In the genomic region with DNA sequence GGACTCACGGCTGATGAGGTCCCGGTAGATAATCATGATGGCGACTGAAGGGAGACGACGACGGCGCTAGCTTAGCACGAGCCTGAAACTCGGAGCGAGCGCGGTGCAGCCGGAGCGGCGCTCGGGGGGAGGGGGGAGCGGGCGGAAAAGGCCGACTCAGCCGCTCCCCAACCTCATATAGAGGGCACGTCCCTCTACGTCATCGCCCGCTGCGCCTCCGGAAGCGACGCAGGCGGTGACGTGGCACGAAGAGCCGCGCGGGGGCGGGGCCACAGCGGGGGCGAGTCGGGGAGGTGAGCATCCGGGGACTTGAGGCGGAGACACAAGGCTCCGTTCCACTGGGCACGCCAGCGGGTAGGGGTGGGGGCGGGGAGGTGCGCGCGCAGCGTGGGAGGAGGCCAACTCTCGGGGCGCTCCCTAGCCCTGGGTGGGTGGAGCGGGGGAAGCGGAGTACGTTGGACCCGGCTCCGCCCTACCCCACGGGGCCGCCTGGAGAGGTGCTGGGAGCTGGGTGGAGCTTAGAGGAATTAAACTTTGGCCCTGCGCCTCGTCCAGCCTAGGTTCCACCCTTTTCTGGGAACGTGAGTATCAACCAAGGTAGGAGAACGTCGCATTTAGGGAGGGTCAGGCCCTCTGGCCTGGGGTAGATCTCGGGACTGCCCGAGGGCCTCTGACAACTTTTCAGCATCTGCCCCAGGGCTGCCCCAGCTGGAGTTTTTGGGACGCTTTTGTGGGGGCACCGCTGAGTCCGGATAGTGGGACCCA, we compare ENCODE assay signal across 1 cellular context.
TF ChIP-seq lines count a peak whose summit lies in the region.

TPT1 (minus strand) TSS at position 150 of the 765 bp plus-strand sequence; CDS start at position 36, 114 bp downstream.

TF ChIP-seq in K562, 482 proteins besides CTCF, POLR2A, EP300 and RAD21 (continued from another document and continues in another):
- peak; percentile 42; the same call in 1 of the 2 replicates for TF ChIP-seq NKRF (IDR thresholded peaks at IDR 0.05; ENCODE audit: borderline replicate concordance)
- TF ChIP-seq POLR2AphosphoS2 (IDR thresholded peaks at IDR 0.05; ENCODE audit: low read length): peak; percentile 19; the same call in 1 of the 2 replicates
- TF ChIP-seq NFE2 (IDR thresholded peaks at IDR 0.05; ENCODE audit: low read depth): peak; percentile 35; the same call in 1 of the 2 replicates
- TF ChIP-seq ETV1 (tag; conservative IDR thresholded peaks at IDR 0.05; ENCODE audit: low read depth): peak; percentile 94
- no peak for TF ChIP-seq ZNF41 (CRISPR knock-in tag; conservative IDR thresholded peaks at IDR 0.05)
- TF ChIP-seq, protein P1, sequence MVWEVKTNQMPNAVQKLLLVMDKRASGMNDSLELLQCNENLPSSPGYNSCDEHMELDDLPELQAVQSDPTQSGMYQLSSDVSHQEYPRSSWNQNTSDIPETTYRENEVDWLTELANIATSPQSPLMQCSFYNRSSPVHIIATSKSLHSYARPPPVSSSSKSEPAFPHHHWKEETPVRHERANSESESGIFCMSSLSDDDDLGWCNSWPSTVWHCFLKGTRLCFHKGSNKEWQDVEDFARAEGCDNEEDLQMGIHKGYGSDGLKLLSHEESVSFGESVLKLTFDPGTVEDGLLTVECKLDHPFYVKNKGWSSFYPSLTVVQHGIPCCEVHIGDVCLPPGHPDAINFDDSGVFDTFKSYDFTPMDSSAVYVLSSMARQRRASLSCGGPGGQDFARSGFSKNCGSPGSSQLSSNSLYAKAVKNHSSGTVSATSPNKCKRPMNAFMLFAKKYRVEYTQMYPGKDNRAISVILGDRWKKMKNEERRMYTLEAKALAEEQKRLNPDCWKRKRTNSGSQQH (CRISPR knock-in tag; IDR thresholded peaks at IDR 0.05): 0 out of 2 replicates have a peak, but pooled peaks have one; percentile 1
- peak; percentile 90 for TF ChIP-seq POLR2H (tag; IDR thresholded peaks at IDR 0.05; ENCODE audit: low read depth)
- peak; percentile 56 for TF ChIP-seq TAF1 (IDR thresholded peaks at IDR 0.05; ENCODE audit: control insufficient read depth, extremely low read depth, insufficient read depth, low read length, severe bottlenecking)
- 0 out of 2 replicates have a peak, but pooled peaks have one; percentile 8 for TF ChIP-seq RB1 (IDR thresholded peaks at IDR 0.05; ENCODE audit: low read depth)
- TF ChIP-seq JUN (IDR thresholded peaks at IDR 0.05; ENCODE audit: borderline replicate concordance, low read depth, low read length): peak; percentile 32; the same call in 1 of the 2 replicates
- TF ChIP-seq JUN (CRISPR knock-in tag; IDR thresholded peaks at IDR 0.05; ENCODE audit: borderline replicate concordance): 0 out of 2 replicates have a peak, but pooled peaks have one; percentile 7
- TF ChIP-seq RNF2 (IDR thresholded peaks at IDR 0.05): peak; percentile 54; the same call in 1 of the 2 replicates
- TF ChIP-seq, protein P2, sequence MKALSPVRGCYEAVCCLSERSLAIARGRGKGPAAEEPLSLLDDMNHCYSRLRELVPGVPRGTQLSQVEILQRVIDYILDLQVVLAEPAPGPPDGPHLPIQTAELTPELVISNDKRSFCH (CRISPR knock-in tag; IDR thresholded peaks at IDR 0.05): no peak
- TF ChIP-seq, protein P2 (tag; IDR thresholded peaks at IDR 0.05): no peak
- TF ChIP-seq PCBP1 (IDR thresholded peaks at IDR 0.05; ENCODE audit: low read depth, low read length, poor library complexity, severe bottlenecking): peak; percentile 72
- no peak for TF ChIP-seq ZKSCAN8 (CRISPR knock-in tag; IDR thresholded peaks at IDR 0.05)
- peak in 1 of 2 experiments; percentile 25; a peak in 1 of 4 replicates for TF ChIP-seq RCOR1 (IDR thresholded peaks at IDR 0.05; ENCODE audit: borderline replicate concordance in 1 of 2, low read depth in 2 of 2, low read length in 2 of 2)
- TF ChIP-seq GABPB1 (CRISPR knock-in tag; IDR thresholded peaks at IDR 0.05): peak; percentile 93
- peak; percentile 71 to 93; a peak in 3 of 4 replicates for TF ChIP-seq MAZ (CRISPR knock-in tag; conservative IDR thresholded peaks at IDR 0.05 in 1 of 2, IDR thresholded peaks at IDR 0.05 in 1 of 2)
- TF ChIP-seq, protein P3, sequence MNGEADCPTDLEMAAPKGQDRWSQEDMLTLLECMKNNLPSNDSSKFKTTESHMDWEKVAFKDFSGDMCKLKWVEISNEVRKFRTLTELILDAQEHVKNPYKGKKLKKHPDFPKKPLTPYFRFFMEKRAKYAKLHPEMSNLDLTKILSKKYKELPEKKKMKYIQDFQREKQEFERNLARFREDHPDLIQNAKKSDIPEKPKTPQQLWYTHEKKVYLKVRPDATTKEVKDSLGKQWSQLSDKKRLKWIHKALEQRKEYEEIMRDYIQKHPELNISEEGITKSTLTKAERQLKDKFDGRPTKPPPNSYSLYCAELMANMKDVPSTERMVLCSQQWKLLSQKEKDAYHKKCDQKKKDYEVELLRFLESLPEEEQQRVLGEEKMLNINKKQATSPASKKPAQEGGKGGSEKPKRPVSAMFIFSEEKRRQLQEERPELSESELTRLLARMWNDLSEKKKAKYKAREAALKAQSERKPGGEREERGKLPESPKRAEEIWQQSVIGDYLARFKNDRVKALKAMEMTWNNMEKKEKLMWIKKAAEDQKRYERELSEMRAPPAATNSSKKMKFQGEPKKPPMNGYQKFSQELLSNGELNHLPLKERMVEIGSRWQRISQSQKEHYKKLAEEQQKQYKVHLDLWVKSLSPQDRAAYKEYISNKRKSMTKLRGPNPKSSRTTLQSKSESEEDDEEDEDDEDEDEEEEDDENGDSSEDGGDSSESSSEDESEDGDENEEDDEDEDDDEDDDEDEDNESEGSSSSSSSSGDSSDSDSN (IDR thresholded peaks at IDR 0.05; ENCODE audit: borderline replicate concordance in 1 of 2, low read depth in 2 of 2, low read length in 2 of 2): no peak; a peak in 1 of 4 replicates
- 0 out of 2 replicates have a peak, but pooled peaks have one; percentile 17 for TF ChIP-seq STAT5A (IDR thresholded peaks at IDR 0.05; ENCODE audit: borderline replicate concordance, low read length)
- TF ChIP-seq, protein P4, sequence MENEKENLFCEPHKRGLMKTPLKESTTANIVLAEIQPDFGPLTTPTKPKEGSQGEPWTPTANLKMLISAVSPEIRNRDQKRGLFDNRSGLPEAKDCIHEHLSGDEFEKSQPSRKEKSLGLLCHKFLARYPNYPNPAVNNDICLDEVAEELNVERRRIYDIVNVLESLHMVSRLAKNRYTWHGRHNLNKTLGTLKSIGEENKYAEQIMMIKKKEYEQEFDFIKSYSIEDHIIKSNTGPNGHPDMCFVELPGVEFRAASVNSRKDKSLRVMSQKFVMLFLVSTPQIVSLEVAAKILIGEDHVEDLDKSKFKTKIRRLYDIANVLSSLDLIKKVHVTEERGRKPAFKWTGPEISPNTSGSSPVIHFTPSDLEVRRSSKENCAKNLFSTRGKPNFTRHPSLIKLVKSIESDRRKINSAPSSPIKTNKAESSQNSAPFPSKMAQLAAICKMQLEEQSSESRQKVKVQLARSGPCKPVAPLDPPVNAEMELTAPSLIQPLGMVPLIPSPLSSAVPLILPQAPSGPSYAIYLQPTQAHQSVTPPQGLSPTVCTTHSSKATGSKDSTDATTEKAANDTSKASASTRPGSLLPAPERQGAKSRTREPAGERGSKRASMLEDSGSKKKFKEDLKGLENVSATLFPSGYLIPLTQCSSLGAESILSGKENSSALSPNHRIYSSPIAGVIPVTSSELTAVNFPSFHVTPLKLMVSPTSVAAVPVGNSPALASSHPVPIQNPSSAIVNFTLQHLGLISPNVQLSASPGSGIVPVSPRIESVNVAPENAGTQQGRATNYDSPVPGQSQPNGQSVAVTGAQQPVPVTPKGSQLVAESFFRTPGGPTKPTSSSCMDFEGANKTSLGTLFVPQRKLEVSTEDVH (IDR thresholded peaks at IDR 0.05; ENCODE audit: low read depth, partially characterized antibody): peak; percentile 42
- peak in 1 of 2 experiments; percentile 16; a peak in 1 of 4 replicates for TF ChIP-seq SIX5 (IDR thresholded peaks at IDR 0.05; ENCODE audit: borderline replicate concordance in 1 of 2, insufficient read depth in 1 of 2, low read depth in 1 of 2, low read length in 2 of 2)
- peak; percentile 99 for TF ChIP-seq CREM (IDR thresholded peaks at IDR 0.05; ENCODE audit: low read depth)
- TF ChIP-seq HDAC1 (IDR thresholded peaks at IDR 0.05): peak in 1 of 2 experiments; percentile 56; a peak in 1 of 4 replicates
- 0 out of 2 replicates have a peak, but pooled peaks have one; percentile 14 for TF ChIP-seq MAFK (IDR thresholded peaks at IDR 0.05; ENCODE audit: low read length)
- peak; percentile 60 to 71; a peak in 3 of 4 replicates for TF ChIP-seq FOXK2 (conservative IDR thresholded peaks at IDR 0.05 in 1 of 2, IDR thresholded peaks at IDR 0.05 in 1 of 2; ENCODE audit: low read depth in 2 of 2)
- TF ChIP-seq E2F6 (IDR thresholded peaks at IDR 0.05; ENCODE audit: borderline replicate concordance in 1 of 2, extremely low read depth in 1 of 2, insufficient read depth in 1 of 2, insufficient read length in 1 of 2, low read depth in 1 of 2, low read length in 1 of 2, poor library complexity in 1 of 2, severe bottlenecking in 1 of 2): peak in 1 of 2 experiments; percentile 66
- TF ChIP-seq, protein P5, sequence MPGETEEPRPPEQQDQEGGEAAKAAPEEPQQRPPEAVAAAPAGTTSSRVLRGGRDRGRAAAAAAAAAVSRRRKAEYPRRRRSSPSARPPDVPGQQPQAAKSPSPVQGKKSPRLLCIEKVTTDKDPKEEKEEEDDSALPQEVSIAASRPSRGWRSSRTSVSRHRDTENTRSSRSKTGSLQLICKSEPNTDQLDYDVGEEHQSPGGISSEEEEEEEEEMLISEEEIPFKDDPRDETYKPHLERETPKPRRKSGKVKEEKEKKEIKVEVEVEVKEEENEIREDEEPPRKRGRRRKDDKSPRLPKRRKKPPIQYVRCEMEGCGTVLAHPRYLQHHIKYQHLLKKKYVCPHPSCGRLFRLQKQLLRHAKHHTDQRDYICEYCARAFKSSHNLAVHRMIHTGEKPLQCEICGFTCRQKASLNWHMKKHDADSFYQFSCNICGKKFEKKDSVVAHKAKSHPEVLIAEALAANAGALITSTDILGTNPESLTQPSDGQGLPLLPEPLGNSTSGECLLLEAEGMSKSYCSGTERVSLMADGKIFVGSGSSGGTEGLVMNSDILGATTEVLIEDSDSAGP (CRISPR knock-in tag; IDR thresholded peaks at IDR 0.05): no peak
- 0 out of 2 replicates have a peak, but pooled peaks have one; percentile 30 for TF ChIP-seq KLF16 (IDR thresholded peaks at IDR 0.05)
- TF ChIP-seq TBP (optimal IDR thresholded peaks at IDR 0.05; ENCODE audit: low read depth, low read length): peak; percentile 96
- no peak for TF ChIP-seq ELF4 (CRISPR knock-in tag; IDR thresholded peaks at IDR 0.05)
- no peak for TF ChIP-seq ZNF561 (CRISPR knock-in tag; conservative IDR thresholded peaks at IDR 0.05)
- peak in 1 of 3 experiments; percentile 50; a peak in 2 of 6 replicates for TF ChIP-seq ZBTB11 (CRISPR knock-in tag; IDR thresholded peaks at IDR 0.05)
- no peak; a peak in 1 of 4 replicates for TF ChIP-seq CSDE1 (IDR thresholded peaks at IDR 0.05)
- TF ChIP-seq MTA1 (IDR thresholded peaks at IDR 0.05; ENCODE audit: borderline replicate concordance): peak; percentile 97
- peak; percentile 66 for TF ChIP-seq BHLHE40 (IDR thresholded peaks at IDR 0.05; ENCODE audit: low read length)
- TF ChIP-seq NCOA1 (IDR thresholded peaks at IDR 0.05; ENCODE audit: low read depth): peak; percentile 36; the same call in 1 of the 2 replicates
- no peak for TF ChIP-seq MEF2A (IDR thresholded peaks at IDR 0.05; ENCODE audit: control insufficient read depth, low read depth, low read length)
- peak; percentile 52; the same call in 1 of the 2 replicates for TF ChIP-seq FOSL1 (tag; conservative IDR thresholded peaks at IDR 0.05)
- peak; percentile 75; the same call in 1 of the 2 replicates for TF ChIP-seq POLR2AphosphoS5 (IDR thresholded peaks at IDR 0.05; ENCODE audit: control insufficient read depth, insufficient read depth, low read depth, low read length)
- TF ChIP-seq NBN (IDR thresholded peaks at IDR 0.05; ENCODE audit: low read depth): peak; percentile 44
